Comparison of ENCODE assay signal across 8 cellular contexts in the genomic region with DNA sequence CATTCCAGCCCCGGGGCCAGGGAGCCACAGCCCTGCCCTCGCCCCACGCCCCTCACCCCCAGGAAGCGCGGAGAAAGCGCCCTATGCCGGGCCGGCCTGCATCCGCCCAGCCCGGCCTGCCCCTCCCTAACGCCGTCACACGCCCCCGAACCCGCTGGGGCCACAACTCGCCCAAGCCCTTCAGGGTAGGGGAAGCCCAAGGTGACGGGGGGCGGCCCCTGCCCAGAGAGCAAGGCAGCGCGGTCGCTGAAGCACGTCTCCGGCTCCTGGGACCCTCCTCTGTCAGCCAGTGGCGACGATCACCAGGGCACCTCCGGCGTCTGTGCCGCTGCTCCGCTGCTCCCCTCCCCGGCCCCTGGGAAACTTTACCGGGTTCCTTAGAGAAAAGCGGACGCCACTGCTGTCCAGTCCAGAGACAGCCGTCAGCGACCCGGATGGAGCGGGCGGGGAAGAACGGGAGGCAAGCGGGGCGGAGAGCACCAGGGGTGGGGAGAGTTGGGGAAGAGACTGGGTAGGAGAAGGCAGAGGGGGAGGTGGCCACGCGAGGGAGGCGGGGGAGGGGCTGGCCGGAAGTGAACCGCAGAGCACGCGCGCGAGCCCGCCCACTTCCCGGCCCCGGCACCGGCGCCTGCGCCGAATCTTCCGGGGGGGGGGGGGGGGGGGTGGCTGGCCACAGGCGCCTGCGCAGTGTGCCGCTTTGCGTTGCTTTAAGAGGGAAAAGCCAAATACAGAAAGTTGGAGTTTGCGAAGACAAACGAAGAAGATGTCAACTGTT. TPM values are rescaled to one million over a fixed set of nuclear protein-coding genes. Genes with fewer than 3 reads are reported as not detected.
DNase-seq lines count a peak whose midpoint lies in the region; ATAC-seq lines count a peak whose summit lies in the region.

HERC4 (minus strand) TSS at position 509 of the 775 bp plus-strand sequence. CDS start 2,175 bp downstream, outside the sequence.

- DNase-seq in ACHN = peak; percentile 96
- peak; percentile 73 for DNase-seq in NCI-H2196 (lab: John Stamatoyannopoulos, UW; ENCODE audit: unreplicated experiment)
- peak; percentile 84 to 91 (median 88) for DNase-seq in activated CD4-positive, CD25-positive, alpha-beta regulatory T cell (lab: John Stamatoyannopoulos, UW)
- DNase-seq in caudate nucleus (lab: John Stamatoyannopoulos, UW) = peak; percentile 37 to 96 (median 88)
- DNase-seq in immature natural killer cell = peak; percentile 86 to 89 (median 87)
- DNase-seq in smooth muscle cell of the brain vasculature (ENCODE audit: low read depth, low spot score) = peak; percentile 80

- peak; percentile 85 for ATAC-seq in GM18858 (IDR thresholded peaks at IDR 0.05; ENCODE audit: unreplicated experiment)
- ATAC-seq in HG03066 (IDR thresholded peaks at IDR 0.05; ENCODE audit: low read depth, unreplicated experiment) = peak; percentile 89

- H3K27ac ChIP-seq in caudate nucleus (ENCODE audit: low read depth, low read length) = peak within 1 kb of the TSS; percentile 98

- peak within 1 kb of the TSS; percentile 94 to 98 (median 96) for H3K4me3 Mint-ChIP-seq in immature natural killer cell

- peaks cover 6 to 14% (median 12%) of the 10 kb centered on the region in 3 donors for H3K27me3 Mint-ChIP-seq in immature natural killer cell (ENCODE audit: low read depth in 3 of 3)

- H3K36me3 Mint-ChIP-seq in immature natural killer cell = peaks cover 0 to 5% (median 0%) of the 10 kb centered on the region in 3 donors

- in situ Hi-C loops in ACHN (cut with HindIII; ENCODE audit: low pct_ligation_motif_present, low pct_unique_long_range_greater_than_20kb, low sequenced_read_pairs) = loop anchor here (25.0 kb wide), 1 partner anchor 112 kb away; no protein-coding TSS in a partner anchor

- H3K4me1 Mint-ChIP-seq in immature natural killer cell = peaks cover 43 to 46% of the 10 kb centered on the region in 2 donors

- H3K9me3 Mint-ChIP-seq in immature natural killer cell = no peaks in the 10 kb centered on the region

- H3K27ac Mint-ChIP-seq in immature natural killer cell = peak within 1 kb of the TSS; percentile 89 to 95 (median 94)

RNA-seq across cellular contexts. Expression of gene HERC4, which starts in this region (rescaled TPM):
- polyA plus RNA-seq in immature natural killer cell = 10 to 100 TPM in 2 of 3 donors, 1 to 10 TPM in 1; 9.6 to 20.7 (median 12.7) TPM

Comparison
In these comparisons a context has a peak if more than half of its experiments do, and no peak if none do; other contexts are left out.
1. Peak in every context shown above with its lines: DNase-seq, ATAC-seq and H3K27ac ChIP-seq.